Comparison of ENCODE assay signal across 23 cellular contexts in the genomic region with DNA sequence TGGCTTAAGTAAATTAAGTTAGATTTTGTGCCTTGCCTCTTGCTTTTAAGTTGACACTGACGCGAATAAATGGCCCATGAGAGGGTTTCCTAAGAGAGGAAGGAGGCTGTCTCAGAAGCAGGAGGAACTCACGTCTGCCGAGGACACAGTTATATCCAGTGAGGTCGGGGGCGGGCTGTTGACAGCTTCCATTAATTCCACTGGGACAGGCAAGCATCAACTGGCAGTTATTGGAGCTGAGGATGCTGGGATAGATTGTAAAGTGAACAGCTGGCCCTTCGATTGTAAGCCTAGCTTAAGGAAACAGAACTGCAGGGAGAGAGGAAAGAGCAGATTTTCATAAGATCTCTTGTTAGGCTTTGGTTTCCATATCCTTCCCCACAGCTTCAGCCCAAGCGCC.
"Had no signal": no experiment of that assay in that cellular context is flagged by ENCODE, and none has a peak within 500 bp of the region (broad histone marks: within the 10 kb centered on the region; RNA-seq: fewer than 3 reads in every experiment).

No MANE protein-coding gene starts in this region.

- H3K27ac Mint-ChIP-seq: activated naive CD4-positive, alpha-beta T cell treated with anti-CD3 and anti-CD28 coated beads for 36 hours; activated naive CD8-positive, alpha-beta T cell treated with anti-CD3 and anti-CD28 coated beads, Interleukin-2, amount 50 U/mL, for 24 hours; endodermal cell; naive B cell had no signal

- H3K9me3 ChIP-seq: ovary, psoas muscle, sigmoid colon, thyroid gland had no signal

- H3K27me3 Mint-ChIP-seq: activated naive CD8-positive, alpha-beta T cell treated with anti-CD3 and anti-CD28 coated beads, Interleukin-2, amount 50 U/mL, for 24 hours; naive B cell had no signal

- ATAC-seq: activated naive CD8-positive, alpha-beta T cell treated with anti-CD3 and anti-CD28 coated beads, Interleukin-2, amount 50 U/mL, for 24 hours; activated T-cell treated with anti-CD3 and anti-CD28 coated beads, Interleukin-2, amount 50 U/mL, for 4 hours; left lung; psoas muscle had no signal

- H3K4me3 Mint-ChIP-seq: activated naive CD4-positive, alpha-beta T cell treated with anti-CD3 and anti-CD28 coated beads for 36 hours; activated naive CD8-positive, alpha-beta T cell treated with anti-CD3 and anti-CD28 coated beads, Interleukin-2, amount 50 U/mL, for 24 hours; activated T-cell treated with anti-CD3 and anti-CD28 coated beads, Interleukin-2, amount 50 U/mL, for 4 hours; endodermal cell; naive B cell had no signal

- H3K36me3 Mint-ChIP-seq: naive B cell had no signal

- H3K4me3 ChIP-seq: left lung, ovary, psoas muscle, sigmoid colon, thyroid gland had no signal

- H3K27ac ChIP-seq: brain microvascular endothelial cell, epithelial cell of prostate, left lung, ovary, psoas muscle, sigmoid colon, thyroid gland had no signal

- H3K9me3 Mint-ChIP-seq: activated T-cell treated with anti-CD3 and anti-CD28 coated beads, Interleukin-2, amount 50 U/mL, for 4 hours had no signal

- H3K4me1 Mint-ChIP-seq: activated naive CD8-positive, alpha-beta T cell treated with anti-CD3 and anti-CD28 coated beads, Interleukin-2, amount 50 U/mL, for 24 hours; naive B cell had no signal

- DNase-seq: activated CD4-positive, alpha-beta T cell treated with anti-CD3 and anti-CD28 coated beads, Interleukin-2, amount 50 U/mL, for 1 hour; activated CD4-positive, CD25-positive, alpha-beta regulatory T cell treated with anti-CD3 and anti-CD28 coated beads, Interleukin-2, amount 50 U/mL, for 72 hours; activated CD8-positive, alpha-beta memory T cell treated with anti-CD3 and anti-CD28 coated beads, Interleukin-2, amount 50 U/mL, for 4 hours; activated naive CD4-positive, alpha-beta T cell treated with anti-CD3 and anti-CD28 coated beads for 36 hours; activated naive CD8-positive, alpha-beta T cell treated with anti-CD3 and anti-CD28 coated beads, Interleukin-2, amount 50 U/mL, for 24 hours; activated T-cell treated with anti-CD3 and anti-CD28 coated beads, Interleukin-2, amount 50 U/mL, for 4 hours; aorta; brain microvascular endothelial cell; central memory CD4-positive, alpha-beta T cell; endodermal cell; foreskin fibroblast; hypothalamus; kidney; left lung; mammary epithelial cell; naive B cell; ovary; psoas muscle; sigmoid colon; stimulated activated CD4-positive, alpha-beta T cell treated with anti-CD3 and anti-CD28 coated beads, Interleukin-2, amount 100 ng/mL, for 24 hours; stimulated activated naive CD4-positive, alpha-beta T cell treated with Interleukin-2 at 50 U/mL for 16 hours; thyroid gland had no signal

- H3K27me3 ChIP-seq: brain microvascular endothelial cell, left lung, ovary, sigmoid colon, thyroid gland had no signal

- H3K4me1 ChIP-seq: left lung, psoas muscle, sigmoid colon, thyroid gland had no signal

- H3K36me3 ChIP-seq: brain microvascular endothelial cell, left lung, ovary, sigmoid colon, thyroid gland had no signal
